Comparison of ENCODE assay signal across 26 cellular contexts in genomic region chr11:75473684-75474083, GRCh38.
"Had no signal": no experiment of that assay in that cellular context is flagged by ENCODE, and none has a peak within 500 bp of the region (broad histone marks: within the 10 kb centered on the region; RNA-seq: fewer than 3 reads in every experiment).

No MANE protein-coding gene starts in this region.

- H3K9me3 ChIP-seq: esophagus muscularis mucosa, left lung, neutrophil, right lobe of liver, upper lobe of right lung had no signal

- H3K27me3 Mint-ChIP-seq: stimulated activated memory B cell treated with anti-CD40 and anti-IgM and Interleukin-4, amounts not matched to agents 10 μg/mL and 1 μg/mL and 100 μg/mL, for 72 hours; stimulated activated naive CD8-positive, alpha-beta T cell treated with anti-CD3 and anti-CD28 coated beads, Interleukin-15, amount 100 ng/mL, for 72 hours had no signal

- DNase-seq: activated CD4-positive, alpha-beta T cell treated with anti-CD3 and anti-CD28 coated beads for 1 hour; activated CD4-positive, alpha-beta T cell treated with anti-CD3 and anti-CD28 coated beads, Interleukin-2, amount 50 U/mL, for 1 hour; activated CD8-positive, alpha-beta memory T cell treated with anti-CD3 and anti-CD28 coated beads for 24 hours; activated gamma-delta T cell; activated naive CD4-positive, alpha-beta T cell treated with anti-CD3 and anti-CD28 coated beads, Interleukin-2, amount 10 ng/mL, durations not matched to agents 7 days and 5 days; activated naive CD8-positive, alpha-beta T cell treated with anti-CD3 and anti-CD28 coated beads, Interleukin-2, amount 10 ng/mL, durations not matched to agents 7 days and 5 days; activated T-cell treated with anti-CD3 and anti-CD28 coated beads, Interleukin-2, amount 50 U/mL, for 1 hour; amniotic stem cell; effector CD4-positive, alpha-beta T cell; foreskin keratinocyte; stimulated activated CD4-positive, alpha-beta T cell treated with anti-CD3 and anti-CD28 coated beads, Interleukin-12 subunit alpha, Interleukin-12 subunit beta, amount 100 ng/mL, for 4 hours; stimulated activated CD4-positive, alpha-beta T cell treated with anti-CD3 and anti-CD28 coated beads, Interleukin-4, amount 100 ng/mL, for 24 hours; stimulated activated naive CD8-positive, alpha-beta T cell treated with anti-CD3 and anti-CD28 coated beads, Interleukin-15, amount 100 ng/mL, for 72 hours; substantia nigra; SW 1271; T-helper 9 cell; upper lobe of right lung had no signal

- H3K27ac ChIP-seq: esophagus muscularis mucosa, foreskin keratinocyte, left lung, neutrophil, right lobe of liver, upper lobe of right lung had no signal

- H3K27ac Mint-ChIP-seq: activated naive CD4-positive, alpha-beta T cell treated with anti-CD3 and anti-CD28 coated beads, Interleukin-2, amount 10 ng/mL, durations not matched to agents 7 days and 5 days; activated naive CD8-positive, alpha-beta T cell treated with anti-CD3 and anti-CD28 coated beads, Interleukin-2, amount 10 ng/mL, durations not matched to agents 7 days and 5 days; activated T-helper 1 cell treated with anti-CD3 and anti-CD28 coated beads, Interleukin-12 subunit alpha, Interleukin-12 subunit beta, Interleukin-2, Interleukin-4 antibody, amounts not matched to agents 30 ng/mL and 10 ng/mL and 1 ng/mL, durations not matched to agents 14 hours and 24 hours and 36 hours; progenitor cell of endocrine pancreas; stimulated activated memory B cell treated with anti-CD40 and anti-IgM and Interleukin-4, amounts not matched to agents 10 μg/mL and 1 μg/mL and 100 μg/mL, for 72 hours; T-helper 1 cell treated with Interleukin-12 subunit alpha and Interleukin-12 subunit beta and Interleukin-4 antibody, amounts not matched to agents 30 μg/mL and 1 μg/mL, for 36 hours had no signal

- ATAC-seq: foreskin keratinocyte; left lung; stimulated activated memory B cell treated with anti-CD40 and anti-IgM and Interleukin-4, amounts not matched to agents 10 μg/mL and 1 μg/mL and 100 μg/mL, for 72 hours; stimulated activated naive CD8-positive, alpha-beta T cell treated with anti-CD3 and anti-CD28 coated beads, Interleukin-15, amount 100 ng/mL, for 72 hours; upper lobe of right lung had no signal

- H3K4me3 Mint-ChIP-seq: activated naive CD4-positive, alpha-beta T cell treated with anti-CD3 and anti-CD28 coated beads, Interleukin-2, amount 10 ng/mL, durations not matched to agents 7 days and 5 days; activated naive CD8-positive, alpha-beta T cell treated with anti-CD3 and anti-CD28 coated beads, Interleukin-2, amount 10 ng/mL, durations not matched to agents 7 days and 5 days; activated T-helper 1 cell treated with anti-CD3 and anti-CD28 coated beads, Interleukin-12 subunit alpha, Interleukin-12 subunit beta, Interleukin-2, Interleukin-4 antibody, amounts not matched to agents 30 ng/mL and 10 ng/mL and 1 ng/mL, durations not matched to agents 14 hours and 24 hours and 36 hours; nephron; stimulated activated memory B cell treated with anti-CD40 and anti-IgM and Interleukin-4, amounts not matched to agents 10 μg/mL and 1 μg/mL and 100 μg/mL, for 72 hours; stimulated activated naive CD8-positive, alpha-beta T cell treated with anti-CD3 and anti-CD28 coated beads, Interleukin-15, amount 100 ng/mL, for 72 hours; T-helper 1 cell treated with Interleukin-12 subunit alpha and Interleukin-12 subunit beta and Interleukin-4 antibody, amounts not matched to agents 30 μg/mL and 1 μg/mL, for 36 hours had no signal

- H3K4me3 ChIP-seq: esophagus muscularis mucosa, left lung, right lobe of liver, upper lobe of right lung had no signal

- H3K36me3 ChIP-seq: esophagus muscularis mucosa, left lung, neutrophil, right lobe of liver, upper lobe of right lung had no signal

- H3K9me3 Mint-ChIP-seq: activated naive CD4-positive, alpha-beta T cell treated with anti-CD3 and anti-CD28 coated beads, Interleukin-2, amount 10 ng/mL, durations not matched to agents 7 days and 5 days; activated naive CD8-positive, alpha-beta T cell treated with anti-CD3 and anti-CD28 coated beads, Interleukin-2, amount 10 ng/mL, durations not matched to agents 7 days and 5 days; activated T-helper 1 cell treated with anti-CD3 and anti-CD28 coated beads, Interleukin-12 subunit alpha, Interleukin-12 subunit beta, Interleukin-2, Interleukin-4 antibody, amounts not matched to agents 30 ng/mL and 10 ng/mL and 1 ng/mL, durations not matched to agents 14 hours and 24 hours and 36 hours; nephron; stimulated activated memory B cell treated with anti-CD40 and anti-IgM and Interleukin-4, amounts not matched to agents 10 μg/mL and 1 μg/mL and 100 μg/mL, for 72 hours; stimulated activated naive CD8-positive, alpha-beta T cell treated with anti-CD3 and anti-CD28 coated beads, Interleukin-15, amount 100 ng/mL, for 72 hours; T-helper 1 cell treated with Interleukin-12 subunit alpha and Interleukin-12 subunit beta and Interleukin-4 antibody, amounts not matched to agents 30 μg/mL and 1 μg/mL, for 36 hours had no signal

- H3K27me3 ChIP-seq: esophagus muscularis mucosa, foreskin keratinocyte, left lung, neutrophil, right lobe of liver, upper lobe of right lung had no signal
